In the genomic region with DNA sequence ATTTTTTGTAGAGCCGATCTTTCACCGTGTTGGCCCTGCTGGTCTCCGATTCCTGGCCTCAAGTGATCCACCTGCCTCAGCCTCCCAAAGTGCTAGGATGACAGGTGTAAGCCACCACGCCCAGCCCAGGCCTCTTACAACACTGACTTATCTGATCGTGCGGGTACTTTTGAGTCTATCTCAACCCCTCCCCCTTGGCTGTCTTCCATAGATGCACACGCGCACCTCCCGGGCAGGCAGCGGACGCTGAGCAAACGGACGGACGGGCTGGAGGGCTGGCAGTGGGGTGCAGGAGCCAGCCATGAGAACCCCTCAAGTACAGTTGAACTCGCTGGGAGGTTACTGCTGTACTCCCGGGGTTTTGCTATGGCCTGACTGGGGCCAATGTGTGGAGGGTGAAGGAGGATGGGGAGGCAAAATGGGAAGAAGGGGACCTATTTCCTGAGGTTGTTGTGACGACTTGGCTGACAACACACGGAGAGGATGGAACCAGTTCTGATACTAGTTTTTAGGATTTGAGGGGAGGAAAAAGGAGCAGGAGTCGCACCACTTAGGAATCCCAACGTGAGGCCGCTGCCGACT, we compare ENCODE assay signal across 1 cellular context.
TF ChIP-seq lines count a peak whose summit lies in the region.

No MANE protein-coding gene starts in this region.

TF ChIP-seq in HepG2, 621 proteins besides CTCF, POLR2A, EP300 and RAD21 (continued from another document):
- TF ChIP-seq ZBTB26 (CRISPR knock-in tag; IDR thresholded peaks at IDR 0.05; ENCODE audit: borderline replicate concordance) (no peak), ZNF230 (CRISPR knock-in tag; IDR thresholded peaks at IDR 0.05) (no peak), ZBTB38 (CRISPR knock-in tag; IDR thresholded peaks at IDR 0.05) (peak; percentile 56; the same call in 1 of the 2 replicates), ZNF780A (CRISPR knock-in tag; IDR thresholded peaks at IDR 0.05) (no peak), ARID5B (CRISPR knock-in tag; IDR thresholded peaks at IDR 0.05) (no peak), ZNF343 (CRISPR knock-in tag; IDR thresholded peaks at IDR 0.05) (no peak), REPIN1 (CRISPR knock-in tag; IDR thresholded peaks at IDR 0.05; ENCODE audit: borderline replicate concordance, low read depth) (peak; percentile 10; the same call in 1 of the 2 replicates), ZBTB39 (CRISPR knock-in tag; IDR thresholded peaks at IDR 0.05) (0 out of 2 replicates have a peak, but pooled peaks have one; percentile 2), RBFOX2 (IDR thresholded peaks at IDR 0.05; ENCODE audit: low read depth, low read length) (no peak), ZNF337 (CRISPR knock-in tag; IDR thresholded peaks at IDR 0.05; ENCODE audit: borderline replicate concordance, low read depth) (no peak), ZZZ3 (CRISPR knock-in tag; IDR thresholded peaks at IDR 0.05; ENCODE audit: borderline replicate concordance) (no peak), E2F5 (CRISPR knock-in tag; conservative IDR thresholded peaks at IDR 0.05) (no peak), SP5 (CRISPR knock-in tag; IDR thresholded peaks at IDR 0.05; ENCODE audit: borderline replicate concordance, low read depth) (peak; percentile 64; the same call in 1 of the 2 replicates), HNRNPK (IDR thresholded peaks at IDR 0.05; ENCODE audit: low read depth, low read length, poor library complexity, severe bottlenecking) (peak; percentile 9), SOX6 (IDR thresholded peaks at IDR 0.05) (no peak), SOX6 (CRISPR knock-in tag; IDR thresholded peaks at IDR 0.05) (peak; percentile 13; the same call in 1 of the 2 replicates), TFE3 (CRISPR knock-in tag; IDR thresholded peaks at IDR 0.05) (0 out of 2 replicates have a peak, but pooled peaks have one; percentile 1), DMAP1 (CRISPR knock-in tag; IDR thresholded peaks at IDR 0.05) (no peak), MAZ (IDR thresholded peaks at IDR 0.05; ENCODE audit: borderline replicate concordance, low read depth, low read length) (peak; percentile 2; the same call in 1 of the 2 replicates), MAZ (CRISPR knock-in tag; IDR thresholded peaks at IDR 0.05; ENCODE audit: low read depth) (no peak), FOSL1 (CRISPR knock-in tag; IDR thresholded peaks at IDR 0.05; ENCODE audit: borderline replicate concordance) (no peak), PHF5A (CRISPR knock-in tag; IDR thresholded peaks at IDR 0.05; ENCODE audit: low read depth, unreplicated experiment) (no peak), ARID2 (CRISPR knock-in tag; IDR thresholded peaks at IDR 0.05; ENCODE audit: borderline replicate concordance) (0 out of 2 replicates have a peak, but pooled peaks have one; percentile 54)
- TF ChIP-seq, protein P1, sequence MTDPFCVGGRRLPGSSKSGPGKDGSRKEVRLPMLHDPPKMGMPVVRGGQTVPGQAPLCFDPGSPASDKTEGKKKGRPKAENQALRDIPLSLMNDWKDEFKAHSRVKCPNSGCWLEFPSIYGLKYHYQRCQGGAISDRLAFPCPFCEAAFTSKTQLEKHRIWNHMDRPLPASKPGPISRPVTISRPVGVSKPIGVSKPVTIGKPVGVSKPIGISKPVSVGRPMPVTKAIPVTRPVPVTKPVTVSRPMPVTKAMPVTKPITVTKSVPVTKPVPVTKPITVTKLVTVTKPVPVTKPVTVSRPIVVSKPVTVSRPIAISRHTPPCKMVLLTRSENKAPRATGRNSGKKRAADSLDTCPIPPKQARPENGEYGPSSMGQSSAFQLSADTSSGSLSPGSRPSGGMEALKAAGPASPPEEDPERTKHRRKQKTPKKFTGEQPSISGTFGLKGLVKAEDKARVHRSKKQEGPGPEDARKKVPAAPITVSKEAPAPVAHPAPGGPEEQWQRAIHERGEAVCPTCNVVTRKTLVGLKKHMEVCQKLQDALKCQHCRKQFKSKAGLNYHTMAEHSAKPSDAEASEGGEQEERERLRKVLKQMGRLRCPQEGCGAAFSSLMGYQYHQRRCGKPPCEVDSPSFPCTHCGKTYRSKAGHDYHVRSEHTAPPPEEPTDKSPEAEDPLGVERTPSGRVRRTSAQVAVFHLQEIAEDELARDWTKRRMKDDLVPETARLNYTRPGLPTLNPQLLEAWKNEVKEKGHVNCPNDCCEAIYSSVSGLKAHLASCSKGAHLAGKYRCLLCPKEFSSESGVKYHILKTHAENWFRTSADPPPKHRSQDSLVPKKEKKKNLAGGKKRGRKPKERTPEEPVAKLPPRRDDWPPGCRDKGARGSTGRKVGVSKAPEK (CRISPR knock-in tag; IDR thresholded peaks at IDR 0.05; ENCODE audit: borderline replicate concordance): 0 out of 2 replicates have a peak, but pooled peaks have one; percentile 27
- TF ChIP-seq, protein P2, sequence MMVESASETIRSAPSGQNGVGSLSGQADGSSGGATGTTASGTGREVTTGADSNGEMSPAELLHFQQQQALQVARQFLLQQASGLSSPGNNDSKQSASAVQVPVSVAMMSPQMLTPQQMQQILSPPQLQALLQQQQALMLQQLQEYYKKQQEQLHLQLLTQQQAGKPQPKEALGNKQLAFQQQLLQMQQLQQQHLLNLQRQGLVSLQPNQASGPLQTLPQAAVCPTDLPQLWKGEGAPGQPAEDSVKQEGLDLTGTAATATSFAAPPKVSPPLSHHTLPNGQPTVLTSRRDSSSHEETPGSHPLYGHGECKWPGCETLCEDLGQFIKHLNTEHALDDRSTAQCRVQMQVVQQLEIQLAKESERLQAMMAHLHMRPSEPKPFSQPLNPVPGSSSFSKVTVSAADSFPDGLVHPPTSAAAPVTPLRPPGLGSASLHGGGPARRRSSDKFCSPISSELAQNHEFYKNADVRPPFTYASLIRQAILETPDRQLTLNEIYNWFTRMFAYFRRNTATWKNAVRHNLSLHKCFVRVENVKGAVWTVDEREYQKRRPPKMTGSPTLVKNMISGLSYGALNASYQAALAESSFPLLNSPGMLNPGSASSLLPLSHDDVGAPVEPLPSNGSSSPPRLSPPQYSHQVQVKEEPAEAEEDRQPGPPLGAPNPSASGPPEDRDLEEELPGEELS (CRISPR knock-in tag; IDR thresholded peaks at IDR 0.05): peak; percentile 19; the same call in 1 of the 2 replicates
